Comparison of ENCODE assay signal across 15 cellular contexts in genomic region chrX:36987212-36987611, GRCh38. TPM values are rescaled to one million over a fixed set of nuclear protein-coding genes. Genes with fewer than 3 reads are reported as not detected.
"Had no signal": no experiment of that assay in that cellular context is flagged by ENCODE, and none has a peak within 500 bp of the region (broad histone marks: within the 10 kb centered on the region; RNA-seq: fewer than 3 reads in every experiment).

No MANE protein-coding gene starts in this region.

RNA-seq across cellular contexts. Expression of gene FAM47C, which starts 21.0 kb away (rescaled TPM):
- total RNA-seq: natural killer cell, neural crest cell, omental fat pad, osteocyte, posterior vena cava, prostate gland, pulmonary artery endothelial cell, right atrium auricular region, sciatic nerve, smooth muscle cell, suprapubic skin, transverse colon, ureter, vagina had no signal
- polyA plus RNA-seq: smooth muscle cell, spleen had no signal
